In genomic region chr5:93348231-93348630, GRCh38 we compare ENCODE assay signal across 27 cellular contexts.
"Had no signal": no experiment of that assay in that cellular context is flagged by ENCODE, and none has a peak within 500 bp of the region (broad histone marks: within the 10 kb centered on the region; RNA-seq: fewer than 3 reads in every experiment).

No MANE protein-coding gene starts in this region.

- H3K27ac ChIP-seq: esophagus muscularis mucosa, gastroesophageal sphincter, heart right ventricle, lower lobe of right lung, prostate gland, skin epidermis, stomach, upper lobe of right lung had no signal

- H3K4me3 ChIP-seq: esophagus muscularis mucosa, gastroesophageal sphincter, heart right ventricle, lower lobe of right lung, prostate gland, skin epidermis, stomach, upper lobe of right lung had no signal

- H3K4me1 ChIP-seq: esophagus muscularis mucosa, gastroesophageal sphincter, heart right ventricle, lower lobe of right lung, prostate gland, stomach, upper lobe of right lung had no signal

- DNase-seq: activated B cell treated with CpG ODN at 0.5 μM for 24 hours; activated CD4-positive, alpha-beta T cell treated with anti-CD3 and anti-CD28 coated beads, Interleukin-2, amount 10 ng/mL, durations not matched to agents 24 days and 14 days; activated CD8-positive, alpha-beta T cell treated with anti-CD3 and anti-CD28 coated beads, Interleukin-2, amount 10 ng/mL, durations not matched to agents 7 days and 5 days; activated naive CD4-positive, alpha-beta T cell treated with Interleukin-2 at 50 U/mL for 16 hours; activated naive CD8-positive, alpha-beta T cell treated with anti-CD3 and anti-CD28 coated beads, Interleukin-2, amount 10 ng/mL, durations not matched to agents 7 days and 5 days; activated T-cell treated with anti-CD3 and anti-CD28 coated beads, Interleukin-2, amount 50 U/mL, for 24 hours; amygdala; cerebellar nuclear complex; effector CD4-positive, alpha-beta T cell; heart right ventricle; left colon; lower lobe of right lung; occipital lobe; right cardiac atrium; stimulated activated CD4-positive, alpha-beta T cell treated with anti-CD3 and anti-CD28 coated beads, Interleukin-15, amount 100 ng/mL, for 24 hours; stimulated activated CD4-positive, alpha-beta T cell treated with anti-CD3 and anti-CD28 coated beads, Interleukin-2, amount 100 ng/mL, for 48 hours; stomach; T-helper 1 cell; T-helper 9 cell; upper lobe of right lung had no signal

- H3K27ac Mint-ChIP-seq: activated B cell treated with CpG ODN at 0.5 μM for 24 hours; activated CD4-positive, alpha-beta T cell treated with anti-CD3 and anti-CD28 coated beads, Interleukin-2, amount 10 ng/mL, durations not matched to agents 24 days and 14 days; activated CD8-positive, alpha-beta T cell treated with anti-CD3 and anti-CD28 coated beads, Interleukin-2, amount 10 ng/mL, durations not matched to agents 7 days and 5 days; activated naive CD8-positive, alpha-beta T cell treated with anti-CD3 and anti-CD28 coated beads, Interleukin-2, amount 10 ng/mL, durations not matched to agents 7 days and 5 days; activated T-cell treated with anti-CD3 and anti-CD28 coated beads, Interleukin-2, amount 50 U/mL, for 24 hours; activated T-helper 2 cell treated with anti-CD3 and anti-CD28 coated beads, Interferon-gamma antibody, Interleukin-2, Interleukin-4, amounts not matched to agents 10 μg/mL and 5 μg/mL and 100 μg/mL, durations not matched to agents 14 hours and 24 hours and 36 hours; mesothelial cell of epicardium had no signal

- H3K4me3 Mint-ChIP-seq: activated B cell treated with CpG ODN at 0.5 μM for 24 hours; activated CD4-positive, alpha-beta T cell treated with anti-CD3 and anti-CD28 coated beads, Interleukin-2, amount 10 ng/mL, durations not matched to agents 24 days and 14 days; activated CD8-positive, alpha-beta T cell treated with anti-CD3 and anti-CD28 coated beads, Interleukin-2, amount 10 ng/mL, durations not matched to agents 7 days and 5 days; activated naive CD8-positive, alpha-beta T cell treated with anti-CD3 and anti-CD28 coated beads, Interleukin-2, amount 10 ng/mL, durations not matched to agents 7 days and 5 days; activated T-cell treated with anti-CD3 and anti-CD28 coated beads, Interleukin-2, amount 50 U/mL, for 24 hours; mesothelial cell of epicardium; nephron had no signal

- H3K27me3 ChIP-seq: esophagus muscularis mucosa, gastroesophageal sphincter, stomach, upper lobe of right lung had no signal

- H3K36me3 Mint-ChIP-seq: activated naive CD8-positive, alpha-beta T cell treated with anti-CD3 and anti-CD28 coated beads, Interleukin-2, amount 10 ng/mL, durations not matched to agents 7 days and 5 days; mesothelial cell of epicardium had no signal

- H3K4me1 Mint-ChIP-seq: activated B cell treated with CpG ODN at 0.5 μM for 24 hours; activated CD4-positive, alpha-beta T cell treated with anti-CD3 and anti-CD28 coated beads, Interleukin-2, amount 10 ng/mL, durations not matched to agents 24 days and 14 days; activated naive CD8-positive, alpha-beta T cell treated with anti-CD3 and anti-CD28 coated beads, Interleukin-2, amount 10 ng/mL, durations not matched to agents 7 days and 5 days; mesothelial cell of epicardium; nephron had no signal

- H3K9me3 ChIP-seq: esophagus muscularis mucosa, gastroesophageal sphincter, lower lobe of right lung, prostate gland, stomach, upper lobe of right lung had no signal

- H3K9me3 Mint-ChIP-seq: nephron had no signal

- ATAC-seq: activated CD8-positive, alpha-beta T cell treated with anti-CD3 and anti-CD28 coated beads, Interleukin-2, amount 10 ng/mL, durations not matched to agents 7 days and 5 days; gastroesophageal sphincter; heart right ventricle; left colon; lower lobe of right lung; right cardiac atrium; upper lobe of right lung had no signal

- H3K36me3 ChIP-seq: esophagus muscularis mucosa, gastroesophageal sphincter, heart right ventricle, lower lobe of right lung, prostate gland, stomach, upper lobe of right lung had no signal

- H3K27me3 Mint-ChIP-seq: activated B cell treated with CpG ODN at 0.5 μM for 24 hours; activated CD4-positive, alpha-beta T cell treated with anti-CD3 and anti-CD28 coated beads, Interleukin-2, amount 10 ng/mL, durations not matched to agents 24 days and 14 days; activated naive CD8-positive, alpha-beta T cell treated with anti-CD3 and anti-CD28 coated beads, Interleukin-2, amount 10 ng/mL, durations not matched to agents 7 days and 5 days had no signal
